In the genomic region with DNA sequence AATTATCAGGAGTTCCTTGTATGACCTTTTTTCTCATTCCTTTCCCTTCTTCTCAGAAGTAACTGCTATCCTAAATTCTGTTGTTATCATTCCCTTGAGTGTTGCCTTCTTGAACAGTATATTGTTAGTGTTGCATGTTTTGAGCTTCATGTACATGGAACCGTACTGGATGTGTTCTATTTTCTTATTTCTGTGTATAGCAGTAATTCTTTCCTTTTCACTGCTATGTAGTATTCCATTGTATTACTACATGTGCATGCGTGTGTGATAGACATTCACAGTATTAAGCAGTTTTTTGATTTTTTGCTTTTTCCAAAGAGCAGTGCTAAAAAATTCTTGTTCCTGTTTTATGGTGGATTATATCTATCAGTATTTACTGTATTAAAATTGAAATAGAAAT, we compare ENCODE assay signal across 37 cellular contexts.
"Had no signal": no experiment of that assay in that cellular context is flagged by ENCODE, and none has a peak within 500 bp of the region (broad histone marks: within the 10 kb centered on the region; RNA-seq: fewer than 3 reads in every experiment).

No MANE protein-coding gene starts in this region.

- H3K36me3 Mint-ChIP-seq: activated naive CD4-positive, alpha-beta T cell treated with anti-CD3 and anti-CD28 coated beads, Interleukin-2, amount 50 U/mL, for 72 hours had no signal

- H3K9me3 ChIP-seq: adrenal gland, body of pancreas, breast epithelium had no signal

- H3K4me3 Mint-ChIP-seq: activated CD4-positive, alpha-beta memory T cell treated with anti-CD3 and anti-CD28 coated beads, Interleukin-2, amount 10 ng/mL, durations not matched to agents 7 days and 5 days; activated CD4-positive, alpha-beta T cell treated with anti-CD3 and anti-CD28 coated beads for 36 hours; activated CD4-positive, alpha-beta T cell treated with anti-CD3 and anti-CD28 coated beads, Interleukin-2, amount 10 ng/mL, durations not matched to agents 7 days and 5 days; activated naive CD4-positive, alpha-beta T cell treated with anti-CD3 and anti-CD28 coated beads for 36 hours; activated naive CD8-positive, alpha-beta T cell treated with anti-CD3 and anti-CD28 coated beads for 36 hours; activated T-cell treated with anti-CD3 and anti-CD28 coated beads, Interleukin-2, amount 50 U/mL, for 4 hours; activated T-cell treated with anti-CD3 and anti-CD28 coated beads, Interleukin-2, amount 50 U/mL, for 72 hours; activated T-helper 1 cell treated with anti-CD3 and anti-CD28 coated beads, Interleukin-12 subunit alpha, Interleukin-12 subunit beta, Interleukin-2, Interleukin-4 antibody, amounts not matched to agents 30 ng/mL and 10 ng/mL and 1 ng/mL, durations not matched to agents 14 hours and 24 hours and 36 hours; activated T-helper 17 cell treated with anti-CD3 and anti-CD28 coated beads, Interleukin-2, amount 50 U/mL, for 72 hours; T-helper 1 cell treated with Interleukin-12 subunit alpha and Interleukin-12 subunit beta and Interleukin-4 antibody, amounts not matched to agents 30 μg/mL and 1 μg/mL, for 36 hours; T-helper 2 cell treated with Interferon-gamma antibody and Interleukin-4, amounts not matched to agents 5 μg/mL and 100 μg/mL, for 36 hours had no signal

- H3K9me3 Mint-ChIP-seq: activated CD4-positive, alpha-beta memory T cell treated with anti-CD3 and anti-CD28 coated beads, Interleukin-2, amount 10 ng/mL, durations not matched to agents 7 days and 5 days; activated CD4-positive, alpha-beta T cell treated with anti-CD3 and anti-CD28 coated beads, Interleukin-2, amount 10 ng/mL, durations not matched to agents 7 days and 5 days; activated naive CD4-positive, alpha-beta T cell treated with anti-CD3 and anti-CD28 coated beads for 36 hours; activated naive CD4-positive, alpha-beta T cell treated with anti-CD3 and anti-CD28 coated beads, Interleukin-2, amount 50 U/mL, for 72 hours; activated naive CD8-positive, alpha-beta T cell treated with anti-CD3 and anti-CD28 coated beads for 36 hours; activated T-cell treated with anti-CD3 and anti-CD28 coated beads, Interleukin-2, amount 50 U/mL, for 4 hours; activated T-cell treated with anti-CD3 and anti-CD28 coated beads, Interleukin-2, amount 50 U/mL, for 72 hours; activated T-helper 1 cell treated with anti-CD3 and anti-CD28 coated beads, Interleukin-12 subunit alpha, Interleukin-12 subunit beta, Interleukin-2, Interleukin-4 antibody, amounts not matched to agents 30 ng/mL and 10 ng/mL and 1 ng/mL, durations not matched to agents 14 hours and 24 hours and 36 hours; activated T-helper 17 cell treated with anti-CD3 and anti-CD28 coated beads, Interleukin-2, amount 50 U/mL, for 72 hours; T-helper 1 cell treated with Interleukin-12 subunit alpha and Interleukin-12 subunit beta and Interleukin-4 antibody, amounts not matched to agents 30 μg/mL and 1 μg/mL, for 36 hours; T-helper 2 cell treated with Interferon-gamma antibody and Interleukin-4, amounts not matched to agents 5 μg/mL and 100 μg/mL, for 36 hours had no signal

- H3K27me3 ChIP-seq: adrenal gland, body of pancreas, brain microvascular endothelial cell, breast epithelium had no signal

- H3K36me3 ChIP-seq: adrenal gland, brain microvascular endothelial cell, breast epithelium had no signal

- H3K27ac ChIP-seq: adrenal gland, body of pancreas, brain microvascular endothelial cell, breast epithelium, VCaP had no signal

- H3K27me3 Mint-ChIP-seq: activated CD4-positive, alpha-beta memory T cell treated with anti-CD3 and anti-CD28 coated beads, Interleukin-2, amount 10 ng/mL, durations not matched to agents 7 days and 5 days; activated CD4-positive, alpha-beta T cell treated with anti-CD3 and anti-CD28 coated beads for 36 hours; activated CD4-positive, alpha-beta T cell treated with anti-CD3 and anti-CD28 coated beads, Interleukin-2, amount 10 ng/mL, durations not matched to agents 7 days and 5 days; activated naive CD8-positive, alpha-beta T cell treated with anti-CD3 and anti-CD28 coated beads for 36 hours; activated T-helper 17 cell treated with anti-CD3 and anti-CD28 coated beads, Interleukin-2, amount 50 U/mL, for 72 hours had no signal

- DNase-seq: activated CD4-positive, alpha-beta memory T cell treated with anti-CD3 and anti-CD28 coated beads, Interleukin-2, amount 10 ng/mL, durations not matched to agents 7 days and 5 days; activated CD4-positive, alpha-beta T cell treated with anti-CD3 and anti-CD28 coated beads for 1 hour; activated CD4-positive, alpha-beta T cell treated with anti-CD3 and anti-CD28 coated beads for 36 hours; activated CD4-positive, alpha-beta T cell treated with anti-CD3 and anti-CD28 coated beads for 48 hours; activated CD4-positive, alpha-beta T cell treated with anti-CD3 and anti-CD28 coated beads, Interleukin-2, amount 10 ng/mL, durations not matched to agents 7 days and 5 days; activated CD4-positive, alpha-beta T cell treated with anti-CD3 and anti-CD28 coated beads, Interleukin-2, amount 50 U/mL, for 48 hours; activated CD4-positive, CD25-positive, alpha-beta regulatory T cell; activated CD8-positive, alpha-beta memory T cell treated with anti-CD3 and anti-CD28 coated beads, Interleukin-2, amount 50 U/mL, for 4 hours; activated effector memory CD4-positive, alpha-beta T cell treated with anti-CD3 and anti-CD28 coated beads, Interleukin-2, amount 50 U/mL, for 16 hours; activated gamma-delta T cell treated with Interleukin-2 at 50 U/mL for 16 hours; activated naive CD4-positive, alpha-beta T cell; activated naive CD4-positive, alpha-beta T cell treated with anti-CD3 and anti-CD28 coated beads for 36 hours; activated naive CD4-positive, alpha-beta T cell treated with anti-CD3 and anti-CD28 coated beads, Interleukin-2, amount 50 U/mL, for 16 hours; activated naive CD8-positive, alpha-beta T cell treated with anti-CD3 and anti-CD28 coated beads for 36 hours; activated T-cell treated with anti-CD3 and anti-CD28 coated beads for 4 hours; activated T-cell treated with anti-CD3 and anti-CD28 coated beads, Interleukin-2, amount 50 U/mL, for 1 hour; activated T-cell treated with anti-CD3 and anti-CD28 coated beads, Interleukin-2, amount 50 U/mL, for 4 hours; activated T-cell treated with anti-CD3 and anti-CD28 coated beads, Interleukin-2, amount 50 U/mL, for 72 hours; adrenal gland; amniotic stem cell; aorta; body of pancreas; brain microvascular endothelial cell; central memory CD4-positive, alpha-beta T cell; T-helper 2 cell; T-helper 9 cell had no signal

- H3K4me1 ChIP-seq: adrenal gland, breast epithelium had no signal

- H3K27ac Mint-ChIP-seq: activated CD4-positive, alpha-beta memory T cell treated with anti-CD3 and anti-CD28 coated beads, Interleukin-2, amount 10 ng/mL, durations not matched to agents 7 days and 5 days; activated CD4-positive, alpha-beta T cell treated with anti-CD3 and anti-CD28 coated beads for 36 hours; activated CD4-positive, alpha-beta T cell treated with anti-CD3 and anti-CD28 coated beads, Interleukin-2, amount 10 ng/mL, durations not matched to agents 7 days and 5 days; activated naive CD4-positive, alpha-beta T cell treated with anti-CD3 and anti-CD28 coated beads for 36 hours; activated naive CD4-positive, alpha-beta T cell treated with anti-CD3 and anti-CD28 coated beads, Interleukin-2, amount 50 U/mL, for 72 hours; activated naive CD8-positive, alpha-beta T cell treated with anti-CD3 and anti-CD28 coated beads for 36 hours; activated T-cell treated with anti-CD3 and anti-CD28 coated beads, Interleukin-2, amount 50 U/mL, for 72 hours; activated T-helper 1 cell treated with anti-CD3 and anti-CD28 coated beads, Interleukin-12 subunit alpha, Interleukin-12 subunit beta, Interleukin-2, Interleukin-4 antibody, amounts not matched to agents 30 ng/mL and 10 ng/mL and 1 ng/mL, durations not matched to agents 14 hours and 24 hours and 36 hours; T-helper 1 cell treated with Interleukin-12 subunit alpha and Interleukin-12 subunit beta and Interleukin-4 antibody, amounts not matched to agents 30 μg/mL and 1 μg/mL, for 36 hours; T-helper 2 cell treated with Interferon-gamma antibody and Interleukin-4, amounts not matched to agents 5 μg/mL and 100 μg/mL, for 36 hours had no signal

- FAIRE-seq: astrocyte, colon, TTC549 had no signal

- ATAC-seq: activated CD4-positive, alpha-beta T cell treated with anti-CD3 and anti-CD28 coated beads for 36 hours; activated CD4-positive, CD25-positive, alpha-beta regulatory T cell treated with anti-CD3 and anti-CD28 coated beads, Interleukin-2, amount 50 U/mL, for 24 hours; activated naive CD4-positive, alpha-beta T cell treated with anti-CD3 and anti-CD28 coated beads, Interleukin-2, amount 50 U/mL, for 72 hours; activated T-cell treated with anti-CD3 and anti-CD28 coated beads, Interleukin-2, amount 50 U/mL, for 4 hours; activated T-cell treated with anti-CD3 and anti-CD28 coated beads, Interleukin-2, amount 50 U/mL, for 72 hours; activated T-helper 17 cell treated with anti-CD3 and anti-CD28 coated beads, Interleukin-2, amount 50 U/mL, for 72 hours; body of pancreas had no signal

- H3K4me3 ChIP-seq: adrenal gland, body of pancreas, breast epithelium had no signal
